8 cellular contexts compared by ENCODE assay signal in the genomic region with DNA sequence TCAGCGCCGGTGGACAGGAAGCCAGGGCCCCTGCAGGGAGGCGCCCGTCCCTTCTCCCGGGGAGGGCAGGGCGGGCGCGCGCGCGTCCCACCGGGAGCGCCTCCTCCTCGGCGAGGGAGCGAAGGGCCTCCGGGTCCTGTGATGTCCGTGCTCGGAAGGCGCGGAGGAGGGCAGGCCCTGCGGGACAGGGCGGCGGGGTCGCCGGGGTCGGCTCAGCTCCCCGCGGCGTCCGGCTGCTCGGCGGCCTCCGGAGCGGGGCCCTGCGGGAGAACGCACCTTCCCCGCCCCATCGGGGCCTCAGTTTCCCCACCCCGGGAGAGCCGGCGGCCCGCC. TPM values are rescaled to one million over a fixed set of nuclear protein-coding genes. Genes with fewer than 3 reads are reported as not detected.
A peak's percentile ranks its signal among the peaks of the same experiment; 100 is the strongest.
DNase-seq lines count a peak whose midpoint lies in the region; ATAC-seq, FAIRE-seq and TF ChIP-seq lines count a peak whose summit lies in the region.

No MANE protein-coding gene starts in this region.

- POLR2A ChIA-PET in A549 (lab: Yijun Ruan, JAX) = interaction anchor here (0.7 to 1.7 kb wide), 13 partner anchors 9 to 271 kb away, joined by 3 to 13 read pairs (median 5); a partner anchor contains a TSS

- peaks cover 13% of the 10 kb centered on the region for H3K36me3 ChIP-seq in SJSA1
- no peaks in the 10 kb centered on the region for H3K36me3 ChIP-seq in mucosa of descending colon (ENCODE audit: low read depth)

- CTCF ChIA-PET in A549 (lab: Yijun Ruan, JAX) = interaction anchor here (0.6 to 3.8 kb wide), 38 partner anchors 11 to 421 kb away, joined by 3 to 86 read pairs (median 5); a partner anchor contains a TSS

- H3K27me3 ChIP-seq in SJSA1 (replicated peaks) = 0 out of 2 replicates have a peak, but pooled peaks cover 3% of the 10 kb centered on the region

- H3K27ac Mint-ChIP-seq in effector memory CD8-positive, alpha-beta T cell = peak overlapping the region in 1 of 2 donors; percentile 26

- peak overlapping the region; percentile 76 to 77 for H3K4me3 Mint-ChIP-seq in effector memory CD8-positive, alpha-beta T cell

- H3K27ac ChIP-seq in A549 (peak overlapping the region; percentile 90 to 94), SJSA1 (peak overlapping the region; percentile 34)

- no peak for FAIRE-seq in A549 (lab: Jason Lieb, UNC)

- H3K4me2 ChIP-seq in A549 = peak overlapping the region; percentile 88

- TF ChIP-seq RAD21 in A549 (conservative IDR thresholded peaks at IDR 0.05 in 1 of 2, IDR thresholded peaks at IDR 0.05 in 1 of 2) = no peak

- H3K4me1 Mint-ChIP-seq in effector memory CD8-positive, alpha-beta T cell (ENCODE audit: low read depth in 2 of 2) = peaks cover 0 to 5% of the 10 kb centered on the region in 2 donors

- H3K9me3 ChIP-seq in A549 (no peaks in the 10 kb centered on the region), SJSA1 (replicated peaks) (0 out of 2 replicates have a peak, but pooled peaks cover 3% of the 10 kb centered on the region), mucosa of descending colon (no peaks in the 10 kb centered on the region)

- no peaks in the 10 kb centered on the region for H3K36me3 Mint-ChIP-seq in effector memory CD8-positive, alpha-beta T cell (ENCODE audit: insufficient read depth)

- no peaks in the 10 kb centered on the region for H3K27me3 Mint-ChIP-seq in effector memory CD8-positive, alpha-beta T cell

- TF ChIP-seq CTCF in A549 (IDR thresholded peaks at IDR 0.05) = no peak
- no peak for TF ChIP-seq CTCF in mucosa of descending colon (IDR thresholded peaks at IDR 0.05)

- ATAC-seq in A549 (peak; percentile 65), GM18498 (IDR thresholded peaks at IDR 0.05; ENCODE audit: unreplicated experiment) (peak; percentile 37), HG03045 (IDR thresholded peaks at IDR 0.05; ENCODE audit: unreplicated experiment) (peak; percentile 35), mucosa of descending colon (peak; percentile 54)
- ATAC-seq in effector memory CD8-positive, alpha-beta T cell (replicated peaks) = peak; percentile 9

- no peak for TF ChIP-seq EP300 in A549 (IDR thresholded peaks at IDR 0.05)

- peak overlapping the region; percentile 94 for H3K4me3 ChIP-seq in A549
- H3K4me3 ChIP-seq in SJSA1 = peak overlapping the region; percentile 99
- peak overlapping the region; percentile 94 for H3K4me3 ChIP-seq in mucosa of descending colon

- no peaks in the 10 kb centered on the region for H3K9me3 Mint-ChIP-seq in effector memory CD8-positive, alpha-beta T cell

- intact Hi-C loops in mucosa of descending colon (cut with DNase I, micrococcal nuclease) = no loop called here

- TF ChIP-seq POLR2A in A549 (IDR thresholded peaks at IDR 0.05; ENCODE audit: low read length) = no peak

- H3K4me1 ChIP-seq in A549 (peaks cover 15% of the 10 kb centered on the region; the same call in 2 of the 3 replicates), SJSA1 (replicated peaks) (peaks cover 14% of the 10 kb centered on the region), mucosa of descending colon (ENCODE audit: low read depth) (peaks cover 20% of the 10 kb centered on the region)

- WGBS in A549 (ENCODE audit: missing lambda C conversion rate) = 7% methylated on average over 3 of the region's 43 CpGs

- no peak for DNase-seq in A549 (ENCODE audit: low read depth in 1 of 2, low spot score in 1 of 2)
- DNase-seq in SJSA1 (ENCODE audit: low read depth in 1 of 2, low spot score in 2 of 2) = peak in 1 of 2 experiments; percentile 51
- DNase-seq in effector memory CD8-positive, alpha-beta T cell = no peak
- DNase-seq in mucosa of descending colon = peak; percentile 56 to 79 (median 69)
- no peak for DNase-seq in SK-N-DZ (ENCODE audit: low spot score)
- no peak for DNase-seq in DMS153 treated with DMSO at 0.1 percent for 48 hours (lab: John Stamatoyannopoulos, UW; ENCODE audit: unreplicated experiment)

TF ChIP-seq in A549, 52 proteins besides CTCF, POLR2A, EP300 and RAD21:
- no peak for TF ChIP-seq ZFP36 (IDR thresholded peaks at IDR 0.05; ENCODE audit: borderline replicate concordance, partially characterized antibody)
- no peak for TF ChIP-seq EHF (CRISPR knock-in tag; IDR thresholded peaks at IDR 0.05)
- no peak for TF ChIP-seq NFE2L2 (conservative IDR thresholded peaks at IDR 0.05; ENCODE audit: low read length)
- no peak for TF ChIP-seq ZNF302 (CRISPR knock-in tag; IDR thresholded peaks at IDR 0.05)
- no peak for TF ChIP-seq SREBF2 (IDR thresholded peaks at IDR 0.05)
- no peak for TF ChIP-seq FOXS1 (CRISPR knock-in tag; IDR thresholded peaks at IDR 0.05)
- 0 out of 2 replicates have a peak, but pooled peaks have one; percentile 5 for TF ChIP-seq KDM5A (IDR thresholded peaks at IDR 0.05)

RNA-seq across cellular contexts. Expression of a gene that starts 0.3 kb away (rescaled TPM):
- polyA plus RNA-seq in A549 (2011; rRNA removed) (3.3 and 3.4 TPM in 2 replicates), A549 (2017; fragmentation: RNase III; extraction: RNeasy Plus Mini Kit Qiagen cat#74134 plus additional on column Dnase treatment) (4.0 to 5.4 TPM (median 4.5 TPM) in 3 replicates)
- polyA plus RNA-seq in A549 (2012; cell fraction: cytosol; rRNA removed) = 2.3 and 4.1 TPM in 2 replicates
- 11.3 and 14.6 TPM in 2 replicates for polyA plus RNA-seq in A549 (2012; cell fraction: nucleus; rRNA removed)
- 2.5 and 3.5 TPM in 2 replicates for polyA minus RNA-seq in A549 (2011; rRNA and poly(A)+ RNA removed)
- 1.8 and 4.0 TPM in 2 replicates for total RNA-seq in SJSA1 (2014; rRNA removed; shearing (Covaris generic))
- total RNA-seq in mucosa of descending colon = 10 to 100 TPM; 39.4 to 56.7 (median 40.1) TPM
- 6.3 and 12.0 TPM in 2 replicates for polyA plus RNA-seq in SK-N-DZ (2014; cell fraction: cytosol; rRNA removed)
- 51.9 and 63.3 TPM in 2 replicates for polyA plus RNA-seq in SK-N-DZ (2014; cell fraction: nucleus; rRNA removed)

RNA-seq across cellular contexts. Expression of a gene that starts 0.6 kb away (rescaled TPM):
- polyA plus RNA-seq in A549 (2011; rRNA removed) = 0.44 and 0.58 TPM in 2 replicates
- 0.63 and 1.1 TPM in 2 replicates for polyA plus RNA-seq in A549 (2012; cell fraction: cytosol; rRNA removed)
- polyA plus RNA-seq in A549 (2012; cell fraction: nucleus; rRNA removed) = 3.9 and 6.1 TPM in 2 replicates
- 1.1 to 1.9 TPM (median 1.5 TPM) in 3 replicates for polyA plus RNA-seq in A549 (2017; fragmentation: RNase III; extraction: RNeasy Plus Mini Kit Qiagen cat#74134 plus additional on column Dnase treatment)
- 0.19 and 0.33 TPM in 2 replicates for polyA minus RNA-seq in A549 (2011; rRNA and poly(A)+ RNA removed)
- total RNA-seq in SJSA1 (2014; rRNA removed; shearing (Covaris generic)) = not detected in 2 replicates
- total RNA-seq in mucosa of descending colon = 10 to 100 TPM; 18.0 to 41.5 (median 27.2) TPM
- 0.05 TPM in 1 of 2 replicates, not detected in the other for polyA plus RNA-seq in SK-N-DZ (2014; cell fraction: cytosol; rRNA removed)
- polyA plus RNA-seq in SK-N-DZ (2014; cell fraction: nucleus; rRNA removed) = 0.95 and 1.3 TPM in 2 replicates

RNA-seq across cellular contexts. Expression of a gene that starts 18.5 kb away (rescaled TPM):
- polyA plus RNA-seq in A549 (2011; rRNA removed) = 0.18 and 0.22 TPM in 2 replicates
- 0.22 and 0.29 TPM in 2 replicates for polyA plus RNA-seq in A549 (2012; cell fraction: cytosol; rRNA removed)
- 3.6 TPM in 2 replicates for polyA plus RNA-seq in A549 (2012; cell fraction: nucleus; rRNA removed)
- polyA plus RNA-seq in A549 (2017; fragmentation: RNase III; extraction: RNeasy Plus Mini Kit Qiagen cat#74134 plus additional on column Dnase treatment) = 0.21 to 0.41 TPM (median 0.36 TPM) in 3 replicates
- 0.08 TPM in 1 of 2 replicates, not detected in the other for polyA minus RNA-seq in A549 (2011; rRNA and poly(A)+ RNA removed)
- total RNA-seq in SJSA1 (2014; rRNA removed; shearing (Covaris generic)) = not detected in 2 replicates
- 100 to 1,000 TPM in 1 of 3 donors, 10 to 100 TPM in 2; 36.7 to 127 (median 74.8) TPM for total RNA-seq in mucosa of descending colon
- 1.6 TPM in 1 of 2 replicates, not detected in the other for polyA plus RNA-seq in SK-N-DZ (2014; cell fraction: cytosol; rRNA removed)
- 0.67 and 0.70 TPM in 2 replicates for polyA plus RNA-seq in SK-N-DZ (2014; cell fraction: nucleus; rRNA removed)

RNA-seq across cellular contexts. Expression of a gene that starts 36.5 kb away (rescaled TPM):
- polyA plus RNA-seq in A549 (2011; rRNA removed) (16.0 and 20.0 TPM in 2 replicates), A549 (2017; fragmentation: RNase III; extraction: RNeasy Plus Mini Kit Qiagen cat#74134 plus additional on column Dnase treatment) (29.2 to 35.0 TPM (median 33.0 TPM) in 3 replicates)
- polyA plus RNA-seq in A549 (2012; cell fraction: cytosol; rRNA removed) = 33.6 and 46.9 TPM in 2 replicates
- 116 and 143 TPM in 2 replicates for polyA plus RNA-seq in A549 (2012; cell fraction: nucleus; rRNA removed)
- 21.3 and 25.0 TPM in 2 replicates for polyA minus RNA-seq in A549 (2011; rRNA and poly(A)+ RNA removed)
- 11.6 and 17.9 TPM in 2 replicates for total RNA-seq in SJSA1 (2014; rRNA removed; shearing (Covaris generic))
- 10 to 100 TPM; 30.1 to 48.0 (median 43.4) TPM for total RNA-seq in mucosa of descending colon
- 70.9 and 72.1 TPM in 2 replicates for polyA plus RNA-seq in SK-N-DZ (2014; cell fraction: cytosol; rRNA removed)
- 252 and 303 TPM in 2 replicates for polyA plus RNA-seq in SK-N-DZ (2014; cell fraction: nucleus; rRNA removed)

Comparison
In these comparisons a context has a peak if more than half of its experiments do, and no peak if none do; other contexts are left out.
1. ATAC-seq: peak in every context shown above with its lines; median percentile 65 in A549; 54 in mucosa of descending colon; 37 in GM18498; 35 in HG03045; 9 in effector memory CD8-positive, alpha-beta T cell.
2. DNase-seq: peak in mucosa of descending colon (3 of 3); none in A549 (0 of 2), effector memory CD8-positive, alpha-beta T cell (0 of 3), SK-N-DZ (single experiment) and DMS153 treated with DMSO at 0.1 percent for 48 hours (single experiment).
3. RNA of a gene that starts 0.6 kb away (total RNA-seq): 18.0 to 41.5 TPM in mucosa of descending colon; not detected in SJSA1; every median in the first group is over 10 times any median in the second.
4. RNA of a gene that starts 18.5 kb away (total RNA-seq): 36.7 to 127 TPM in mucosa of descending colon; not detected in SJSA1; every median in the first group is over 10 times any median in the second.
5. Peak in every context shown above with its lines, with median percentiles within 50 percentile points of each other: H3K4me3 ChIP-seq.